In the genomic region with DNA sequence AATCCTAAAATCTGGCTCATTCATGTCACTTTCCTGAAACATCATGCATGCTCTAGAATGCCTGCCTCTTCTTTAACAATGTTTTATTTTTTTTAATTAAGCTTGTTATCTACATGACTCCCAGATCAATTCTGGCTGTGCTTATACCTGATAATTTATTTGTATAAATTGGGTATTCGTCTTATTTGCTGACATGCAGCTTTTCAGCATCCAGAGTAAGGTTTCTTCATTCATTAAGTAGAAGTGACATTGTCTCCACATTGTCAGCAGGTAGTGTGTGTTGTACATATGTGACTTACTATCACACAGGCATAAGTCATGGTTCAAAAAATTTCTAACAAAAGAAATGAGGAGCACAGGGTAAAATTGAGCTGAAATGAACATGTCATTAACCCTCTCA, we compare ENCODE assay signal across 23 cellular contexts.
DNase-seq lines count a peak whose midpoint lies in the region; ATAC-seq and TF ChIP-seq lines count a peak whose summit lies in the region.
"Had no signal": no experiment of that assay in that cellular context is flagged by ENCODE, and none has a peak within 500 bp of the region (broad histone marks: within the 10 kb centered on the region; RNA-seq: fewer than 3 reads in every experiment).

No MANE protein-coding gene starts in this region.

- no peaks in the 10 kb centered on the region for H3F3A ChIP-seq in neural cell (ENCODE audit: insufficient read depth, low read length, poor library complexity, severe bottlenecking)

- H3K4me2 ChIP-seq in IMR-90 (ENCODE audit: low read depth, low read length) (no peak overlapping the region), neural cell (ENCODE audit: low read length) (peak overlapping the region; percentile 57)

- no peaks in the 10 kb centered on the region for H3K36me3 ChIP-seq in IMR-90 (ENCODE audit: control insufficient read depth, insufficient read depth, low read length)
- no peaks in the 10 kb centered on the region for H3K36me3 ChIP-seq in neural cell (ENCODE audit: insufficient read depth, low read length)
- H3K36me3 ChIP-seq: SJCRH30 had no signal

- no peak overlapping the region for H2BK15ac ChIP-seq in IMR-90 (ENCODE audit: low read depth, low read length)

- no peaks in the 10 kb centered on the region for H3K9me3 Mint-ChIP-seq in activated naive CD4-positive, alpha-beta T cell treated with anti-CD3 and anti-CD28 coated beads, Interleukin-2, amount 50 U/mL, for 24 hours
- peaks cover 6 to 11% of the 10 kb centered on the region in 2 donors for H3K9me3 Mint-ChIP-seq in activated naive CD4-positive, alpha-beta T cell treated with anti-CD3 and anti-CD28 coated beads, Interleukin-2, amount 50 U/mL, for 72 hours
- H3K9me3 Mint-ChIP-seq in effector memory CD8-positive, alpha-beta T cell = no peaks in the 10 kb centered on the region
- H3K9me3 Mint-ChIP-seq in Calu3 (ENCODE audit: low read depth, unreplicated experiment) = no peaks in the 10 kb centered on the region
- H3K9me3 Mint-ChIP-seq: CD8-positive, alpha-beta memory T cell had no signal

- no peak for TF ChIP-seq RAD21 in IMR-90 (IDR thresholded peaks at IDR 0.05; ENCODE audit: low read length)
- peak; percentile 29 for TF ChIP-seq RAD21 in neural cell (conservative IDR thresholded peaks at IDR 0.05)

- no peaks in the 10 kb centered on the region for H3K27me3 Mint-ChIP-seq in activated naive CD4-positive, alpha-beta T cell treated with anti-CD3 and anti-CD28 coated beads, Interleukin-2, amount 50 U/mL, for 24 hours
- H3K27me3 Mint-ChIP-seq in effector memory CD8-positive, alpha-beta T cell = no peaks in the 10 kb centered on the region
- H3K27me3 Mint-ChIP-seq in Calu3 (ENCODE audit: unreplicated experiment) = no peaks in the 10 kb centered on the region
- H3K27me3 Mint-ChIP-seq: CD8-positive, alpha-beta memory T cell had no signal

- H2AK5ac ChIP-seq in IMR-90 (ENCODE audit: low read depth, low read length) = no peak overlapping the region

- no peak for DNase-seq in activated naive CD4-positive, alpha-beta T cell treated with anti-CD3 and anti-CD28 coated beads, Interleukin-2, amount 50 U/mL, for 72 hours (ENCODE audit: low spot score in 2 of 2)
- DNase-seq in IMR-90 (no peak), NCI-H2171 treated with DMSO at 0.1 percent for 48 hours (lab: John Stamatoyannopoulos, UW) (no peak), Calu3 (no peak)
- DNase-seq in effector memory CD8-positive, alpha-beta T cell = no peak
- no peak for DNase-seq in stimulated activated naive CD4-positive, alpha-beta T cell (lab: John Stamatoyannopoulos, UW)
- DNase-seq: C1 segment of cervical spinal cord; CD8-positive, alpha-beta memory T cell; DMS79 treated with DMSO at 0.1 percent for 48 hours; GF-D8; Kasumi-1; NCI-H1092 treated with DMSO at 0.1 percent for 48 hours; NCI-H1436; NCI-H187; NCI-H446 treated with DMSO at 0.1 percent for 48 hours; NCI-H526; PC-3; SJCRH30 had no signal

- H4K8ac ChIP-seq in IMR-90 (ENCODE audit: low read depth in 2 of 2, low read length in 2 of 2) = no peak overlapping the region

- no peak overlapping the region for H3K4ac ChIP-seq in IMR-90 (ENCODE audit: low read depth, low read length)

- H4K20me1 ChIP-seq in IMR-90 (ENCODE audit: insufficient read depth, low read length) = no peaks in the 10 kb centered on the region
- no peaks in the 10 kb centered on the region for H4K20me1 ChIP-seq in neural cell (ENCODE audit: insufficient read depth)

- H3K27ac ChIP-seq in IMR-90 (ENCODE audit: insufficient read depth, low read length) (no peak overlapping the region), neural cell (ENCODE audit: low read length) (peak overlapping the region; percentile 93)
- H3K27ac ChIP-seq: HL-60, SJCRH30 had no signal

- H3K4me3 Mint-ChIP-seq in activated naive CD4-positive, alpha-beta T cell treated with anti-CD3 and anti-CD28 coated beads, Interleukin-2, amount 50 U/mL, for 24 hours = peak overlapping the region; percentile 19
- H3K4me3 Mint-ChIP-seq in effector memory CD8-positive, alpha-beta T cell = no peak overlapping the region
- H3K4me3 Mint-ChIP-seq in Calu3 (ENCODE audit: low read depth, unreplicated experiment) = no peak overlapping the region
- H3K4me3 Mint-ChIP-seq: CD8-positive, alpha-beta memory T cell had no signal

- H3K56ac ChIP-seq in IMR-90 (ENCODE audit: extremely low read depth, insufficient read depth, low read length) = no peak overlapping the region

- no peak overlapping the region for H3K14ac ChIP-seq in IMR-90 (replicated peaks; ENCODE audit: low read depth, low read length)

- TF ChIP-seq EP300 in neural cell (conservative IDR thresholded peaks at IDR 0.05; ENCODE audit: poor library complexity, severe bottlenecking) = peak; percentile 36

- BruUV-seq in IMR-90 (replicated peaks; lab: Mats Ljungman, UMichigan) (no TSS peak), Calu3 (replicated peaks; lab: Mats Ljungman, UMichigan) (no TSS peak)

- peaks cover 60% of the 10 kb centered on the region for H3K4me1 Mint-ChIP-seq in activated naive CD4-positive, alpha-beta T cell treated with anti-CD3 and anti-CD28 coated beads, Interleukin-2, amount 50 U/mL, for 24 hours
- peaks cover 23 to 55% of the 10 kb centered on the region in 2 donors for H3K4me1 Mint-ChIP-seq in effector memory CD8-positive, alpha-beta T cell (ENCODE audit: low read depth in 2 of 2)
- no peaks in the 10 kb centered on the region for H3K4me1 Mint-ChIP-seq in Calu3 (ENCODE audit: low read depth, unreplicated experiment)

- ATAC-seq in activated naive CD4-positive, alpha-beta T cell treated with anti-CD3 and anti-CD28 coated beads, Interleukin-2, amount 50 U/mL, for 72 hours = no peak
- no peak for ATAC-seq in IMR-90 (ENCODE audit: low read depth)
- ATAC-seq in effector memory CD8-positive, alpha-beta T cell (replicated peaks) = no peak
- ATAC-seq: HCT116, Right ventricle myocardium inferior had no signal

- in situ Hi-C loops in IMR-90 (cut with MboI; ENCODE audit: low sequenced_read_pairs) = no loop called here

- H2AK9ac ChIP-seq in IMR-90 (replicated peaks; ENCODE audit: low read depth, low read length, poor library complexity) = no peak overlapping the region

- dilution Hi-C loops in IMR-90 (cut with HindIII; ENCODE audit: low sequenced_read_pairs, unreplicated experiment) = no loop called here

- WGBS in IMR-90 (ENCODE audit: extremely low coverage in 2 of 2, insufficient read length in 1 of 2), 2 experiments = no CpG with 5 or more reads among the region's 1 CpG

- no peak overlapping the region for H2BK20ac ChIP-seq in IMR-90 (ENCODE audit: low read depth, low read length)

- H3K4me3 ChIP-seq in IMR-90 (ENCODE audit: insufficient read depth, low read depth, low read length) = no peak overlapping the region
- peak overlapping the region; percentile 37 for H3K4me3 ChIP-seq in neural cell (ENCODE audit: low read length)
- H3K4me3 ChIP-seq: SJCRH30 had no signal

- H3K9me3 ChIP-seq in IMR-90 (ENCODE audit: control insufficient read depth, insufficient read depth, low read length) = no peaks in the 10 kb centered on the region
- peaks cover 3% of the 10 kb centered on the region for H3K9me3 ChIP-seq in neural cell (ENCODE audit: low read length)
- H3K9me3 ChIP-seq: SJCRH30 had no signal

- H2BK120ac ChIP-seq in IMR-90 (ENCODE audit: low read depth, low read length) = no peak overlapping the region

- intact Hi-C loops in IMR-90 (cut with micrococcal nuclease) (no loop called here), Calu3 (cut with micrococcal nuclease; ENCODE audit: unreplicated experiment) (no loop called here)

- H3K18ac ChIP-seq in IMR-90 (ENCODE audit: low read depth, low read length) = no peak overlapping the region

- H4K5ac ChIP-seq in IMR-90 (ENCODE audit: low read depth, low read length) = no peak overlapping the region

- POLR2A ChIA-PET in IMR-90 (lab: Charles Lee; ENCODE audit: unreplicated experiment) = no interaction called here

- no peak for TF ChIP-seq CTCF in IMR-90 (conservative IDR thresholded peaks at IDR 0.05; ENCODE audit: low read depth, low read length)
- TF ChIP-seq CTCF in neural cell (IDR thresholded peaks at IDR 0.05; ENCODE audit: poor library complexity, severe bottlenecking) = no peak
- TF ChIP-seq CTCF in Calu3 (IDR thresholded peaks at IDR 0.05; ENCODE audit: unreplicated experiment) = no peak

- H3K23ac ChIP-seq in IMR-90 (ENCODE audit: low read depth, low read length) = no peak overlapping the region

- H4K91ac ChIP-seq in IMR-90 (ENCODE audit: insufficient read depth, low read depth, low read length) = no peak overlapping the region

- no peaks in the 10 kb centered on the region for H3K9me2 ChIP-seq in neural cell (ENCODE audit: insufficient read depth, low read length)

- CTCF ChIA-PET in IMR-90 (lab: Yijun Ruan, JAX) (interaction anchor here (0.6 to 2.1 kb wide), 2 partner anchors 27 to 1217 kb away, joined by 3 to 6 read pairs; no protein-coding TSS in a partner anchor), Calu3 (lab: Charles Lee) (interaction anchor here (0.6 kb wide), 1 partner anchor 425 kb away, joined by 10 read pairs; no protein-coding TSS in a partner anchor)

- H3K79me1 ChIP-seq in IMR-90 (ENCODE audit: low read depth in 1 of 2, low read length in 2 of 2) = no peaks in the 10 kb centered on the region

- H3K27ac Mint-ChIP-seq in activated naive CD4-positive, alpha-beta T cell treated with anti-CD3 and anti-CD28 coated beads, Interleukin-2, amount 50 U/mL, for 24 hours = no peak overlapping the region
- H3K27ac Mint-ChIP-seq in activated naive CD4-positive, alpha-beta T cell treated with anti-CD3 and anti-CD28 coated beads, Interleukin-2, amount 50 U/mL, for 72 hours = no peak overlapping the region
- peak overlapping the region; percentile 83 to 86 for H3K27ac Mint-ChIP-seq in effector memory CD8-positive, alpha-beta T cell
- H3K27ac Mint-ChIP-seq in Calu3 (ENCODE audit: unreplicated experiment) = no peak overlapping the region

- H3K79me2 ChIP-seq in neural cell (replicated peaks; ENCODE audit: insufficient read depth, low read length) = no peaks in the 10 kb centered on the region

- TF ChIP-seq POLR2A in IMR-90 (IDR thresholded peaks at IDR 0.05; ENCODE audit: low read depth, low read length) = no peak

- no peak overlapping the region for H2BK5ac ChIP-seq in IMR-90 (ENCODE audit: low read depth, low read length, poor library complexity, severe bottlenecking)

- H3K27me3 ChIP-seq in IMR-90 (ENCODE audit: control insufficient read depth, insufficient read depth, low read length) (no peaks in the 10 kb centered on the region), neural cell (ENCODE audit: insufficient read depth, low read depth, low read length) (no peaks in the 10 kb centered on the region)
- H3K27me3 ChIP-seq: SJCRH30 had no signal

- no peaks in the 10 kb centered on the region for H3K4me1 ChIP-seq in IMR-90 (ENCODE audit: control insufficient read depth, insufficient read depth, low read length)
- H3K4me1 ChIP-seq: SJCRH30 had no signal

- H2AFZ ChIP-seq in IMR-90 (replicated peaks; ENCODE audit: low read length, poor library complexity) (no peak overlapping the region), neural cell (ENCODE audit: low read depth, low read length) (peak overlapping the region; percentile 22)

- peaks cover 36% of the 10 kb centered on the region for H3K36me3 Mint-ChIP-seq in activated naive CD4-positive, alpha-beta T cell treated with anti-CD3 and anti-CD28 coated beads, Interleukin-2, amount 50 U/mL, for 24 hours
- H3K36me3 Mint-ChIP-seq in activated naive CD4-positive, alpha-beta T cell treated with anti-CD3 and anti-CD28 coated beads, Interleukin-2, amount 50 U/mL, for 72 hours = peaks cover 17 to 19% of the 10 kb centered on the region in 2 donors
- H3K36me3 Mint-ChIP-seq in effector memory CD8-positive, alpha-beta T cell (ENCODE audit: insufficient read depth) = peaks cover 50% of the 10 kb centered on the region
- H3K36me3 Mint-ChIP-seq in Calu3 (ENCODE audit: insufficient read depth, unreplicated experiment) = no peaks in the 10 kb centered on the region

- H3K9me1 ChIP-seq in IMR-90 (ENCODE audit: insufficient read depth, low read length) = no peaks in the 10 kb centered on the region

- H3K9ac ChIP-seq in IMR-90 (ENCODE audit: low read depth, low read length) = no peak overlapping the region
- H3K9ac ChIP-seq in neural cell (ENCODE audit: low read length) = peak overlapping the region; percentile 58

Comparison
In these comparisons a context has a peak if more than half of its experiments do, and no peak if none do; other contexts are left out.
1. H3K27ac Mint-ChIP-seq: peak in effector memory CD8-positive, alpha-beta T cell (2 of 2); none in activated naive CD4-positive, alpha-beta T cell treated with anti-CD3 and anti-CD28 coated beads, Interleukin-2, amount 50 U/mL, for 24 hours (single experiment), activated naive CD4-positive, alpha-beta T cell treated with anti-CD3 and anti-CD28 coated beads, Interleukin-2, amount 50 U/mL, for 72 hours (0 of 2) and Calu3 (single experiment).